ENCODE assay signal across 1 cellular context in genomic region chr5:167730121-167730520, GRCh38.
TF ChIP-seq lines count a peak whose summit lies in the region.

No MANE protein-coding gene starts in this region.

TF ChIP-seq in GM23338, 12 proteins besides CTCF, POLR2A, EP300 and RAD21 (continued from another document):
- TF ChIP-seq ZNF331 (CRISPR knock-in tag; IDR thresholded peaks at IDR 0.05; ENCODE audit: low read depth), result no peak
